ENCODE assay signal across 1 cellular context in genomic region chr21:42505090-42505726, GRCh38.
TF ChIP-seq lines count a peak whose summit lies in the region.

No MANE protein-coding gene starts in this region.

TF ChIP-seq in GM12878, 131 proteins besides CTCF, POLR2A, EP300 and RAD21 (continued from another document and continues in another):
- TF ChIP-seq E4F1 (IDR thresholded peaks at IDR 0.05; ENCODE audit: borderline replicate concordance, partially characterized antibody) (no peak), ETV6 (conservative IDR thresholded peaks at IDR 0.05 in 1 of 2, IDR thresholded peaks at IDR 0.05 in 1 of 2; ENCODE audit: borderline replicate concordance in 1 of 2, low read depth in 1 of 2) (0 out of 4 replicates have a peak, but pooled peaks of 1 of the 2 experiments have one; percentile 26), IRF3 (IDR thresholded peaks at IDR 0.05) (no peak), YY1 (IDR thresholded peaks at IDR 0.05; ENCODE audit: low read depth, low read length) (peak; percentile 80), MEF2B (IDR thresholded peaks at IDR 0.05; ENCODE audit: partially characterized antibody, poor library complexity, severe bottlenecking) (no peak), BCL11A (IDR thresholded peaks at IDR 0.05; ENCODE audit: low read depth, low read length) (peak; percentile 94), DPF2 (IDR thresholded peaks at IDR 0.05) (peak; percentile 95), ZBTB40 (IDR thresholded peaks at IDR 0.05; ENCODE audit: borderline replicate concordance) (no peak), PML (IDR thresholded peaks at IDR 0.05; ENCODE audit: low read length) (no peak), SIX5 (IDR thresholded peaks at IDR 0.05; ENCODE audit: low read depth, low read length, severe bottlenecking) (no peak), CEBPB (IDR thresholded peaks at IDR 0.05; ENCODE audit: borderline replicate concordance in 1 of 2, low read depth in 2 of 2, low read length in 2 of 2) (no peak), CHD4 (IDR thresholded peaks at IDR 0.05) (no peak), KLF5 (IDR thresholded peaks at IDR 0.05; ENCODE audit: partially characterized antibody) (no peak), PRDM15 (CRISPR knock-in tag; IDR thresholded peaks at IDR 0.05) (no peak), YBX1 (IDR thresholded peaks at IDR 0.05) (no peak), ZBTB4 (CRISPR knock-in tag; IDR thresholded peaks at IDR 0.05) (no peak), ZNF217 (IDR thresholded peaks at IDR 0.05) (no peak), FOS (IDR thresholded peaks at IDR 0.05; ENCODE audit: borderline replicate concordance, extremely low read depth, insufficient read length) (no peak), ZNF24 (IDR thresholded peaks at IDR 0.05) (0 out of 2 replicates have a peak, but pooled peaks have one; percentile 26), SPI1 (IDR thresholded peaks at IDR 0.05; ENCODE audit: borderline replicate concordance, insufficient read depth, low read depth, low read length) (peak; percentile 99), ASH2L (IDR thresholded peaks at IDR 0.05; ENCODE audit: borderline replicate concordance, low read depth) (no peak), BHLHE40 (IDR thresholded peaks at IDR 0.05; ENCODE audit: borderline replicate concordance in 1 of 2, low read depth in 2 of 2, low read length in 1 of 2) (peak; percentile 46 to 68; a peak in 2 of 4 replicates), SUZ12 (IDR thresholded peaks at IDR 0.05; ENCODE audit: unreplicated experiment) (no peak), MEF2A (IDR thresholded peaks at IDR 0.05; ENCODE audit: insufficient read depth, low read depth, low read length) (0 out of 2 replicates have a peak, but pooled peaks have one; percentile 42), RBBP5 (conservative IDR thresholded peaks at IDR 0.05) (no peak), BACH1 (IDR thresholded peaks at IDR 0.05; ENCODE audit: borderline replicate concordance) (peak; percentile 87; the same call in 1 of the 2 replicates), MXI1 (IDR thresholded peaks at IDR 0.05; ENCODE audit: low read depth, low read length) (no peak), ZNF274 (IDR thresholded peaks at IDR 0.05; ENCODE audit: insufficient read depth, insufficient read length) (no peak), ZSCAN29 (IDR thresholded peaks at IDR 0.05) (no peak), GABPA (IDR thresholded peaks at IDR 0.05; ENCODE audit: low read depth) (no peak), CBX3 (IDR thresholded peaks at IDR 0.05; ENCODE audit: borderline replicate concordance, low read depth) (no peak), CREB1 (IDR thresholded peaks at IDR 0.05; ENCODE audit: low read depth) (peak; percentile 49; the same call in 1 of the 2 replicates), RAD51 (IDR thresholded peaks at IDR 0.05) (no peak), SKIL (IDR thresholded peaks at IDR 0.05; ENCODE audit: low read depth, poor library complexity, severe bottlenecking) (peak; percentile 65), SMC3 (IDR thresholded peaks at IDR 0.05; ENCODE audit: borderline replicate concordance, low read length) (no peak; the same call in 1 of the 2 replicates), TBL1XR1 (IDR thresholded peaks at IDR 0.05; ENCODE audit: low read depth, low read length) (0 out of 2 replicates have a peak, but pooled peaks have one; percentile 52), IKZF2 (IDR thresholded peaks at IDR 0.05) (peak; percentile 93 to 94), TARDBP (IDR thresholded peaks at IDR 0.05; ENCODE audit: borderline replicate concordance) (no peak), PAX5 (IDR thresholded peaks at IDR 0.05; ENCODE audit: borderline replicate concordance, low read depth, low read length) (peak; percentile 71; the same call in 1 of the 2 replicates), NR2C1 (IDR thresholded peaks at IDR 0.05) (no peak), SMAD1 (IDR thresholded peaks at IDR 0.05; ENCODE audit: low read depth, partially characterized antibody) (no peak), FOXM1 (IDR thresholded peaks at IDR 0.05; ENCODE audit: low read depth, low read length) (peak; percentile 55; the same call in 1 of the 2 replicates), SIN3A (IDR thresholded peaks at IDR 0.05; ENCODE audit: low read depth, low read length) (no peak), SUPT20H (IDR thresholded peaks at IDR 0.05; ENCODE audit: borderline replicate concordance, control insufficient read depth, low read depth, low read length) (no peak), NBN (IDR thresholded peaks at IDR 0.05) (peak; percentile 86), HCFC1 (IDR thresholded peaks at IDR 0.05; ENCODE audit: low read length) (no peak), GATAD2B (conservative IDR thresholded peaks at IDR 0.05; ENCODE audit: low read depth) (peak; percentile 67), NFYA (IDR thresholded peaks at IDR 0.05; ENCODE audit: borderline replicate concordance, low read depth, low read length) (no peak), USF1 (IDR thresholded peaks at IDR 0.05; ENCODE audit: borderline replicate concordance, extremely low read length, insufficient read depth, low read depth, low read length) (no peak), NRF1 (conservative IDR thresholded peaks at IDR 0.05; ENCODE audit: low read depth, low read length) (no peak)
